Comparison of ENCODE assay signal across 8 cellular contexts in the genomic region with DNA sequence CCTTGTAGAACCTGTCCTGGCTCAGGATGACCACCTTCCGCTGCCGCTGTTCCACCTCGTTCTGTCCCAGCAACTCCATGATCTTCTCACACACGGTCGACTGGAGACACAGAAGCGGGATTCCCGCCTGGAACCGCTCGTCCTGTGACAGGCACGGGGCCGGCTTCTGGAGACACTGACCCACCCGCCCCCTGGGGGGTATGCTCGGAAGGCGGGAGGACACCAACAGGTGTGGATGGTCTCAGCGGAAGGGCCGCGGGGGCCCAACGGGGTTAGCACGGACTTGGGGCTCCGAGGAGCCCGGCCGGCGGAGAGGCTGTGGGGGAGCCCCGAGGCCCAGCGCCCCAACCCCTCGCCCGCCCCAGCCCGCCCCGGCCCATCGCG. TPM values are rescaled to one million over a fixed set of nuclear protein-coding genes. Genes with fewer than 3 reads are reported as not detected.
DNase-seq lines count a peak whose midpoint lies in the region; ATAC-seq, FAIRE-seq and TF ChIP-seq lines count a peak whose summit lies in the region.

No MANE protein-coding gene starts in this region.

- intact Hi-C loops in breast epithelium (cut with DNase I; ENCODE audit: low total_unique reads): no loop called here
- intact Hi-C loops in HepG2 (cut with micrococcal nuclease; ENCODE audit: unreplicated experiment): no loop called here
- intact Hi-C loops in testis (cut with DNase I; ENCODE audit: low total_unique reads): no loop called here

- in situ Hi-C loops in HepG2 (cut with HindIII; ENCODE audit: extremely low pct_ligation_motif_present, low pct_unique_long_range_greater_than_20kb): no loop called here

- TF ChIP-seq RAD21 in HepG2 (CRISPR knock-in tag; IDR thresholded peaks at IDR 0.05): no peak

- DNase-seq in stimulated activated CD4-positive, alpha-beta T cell treated with anti-CD3 and anti-CD28 coated beads, Interleukin-1b, Interleukin-23, amount 100 ng/mL, for 48 hours: peak; percentile 20
- DNase-seq in stimulated activated CD4-positive, alpha-beta T cell treated with anti-CD3 and anti-CD28 coated beads, Interleukin-2, amount 100 ng/mL, for 48 hours: no peak
- DNase-seq in NCI-H510A treated with DMSO at 0.1 percent for 48 hours (lab: John Stamatoyannopoulos, UW) (peak; percentile 33), breast epithelium (ENCODE audit: low spot score in 2 of 2) (peak in 1 of 2 donors; percentile 41), HepG2 (ENCODE audit: low spot score) (peak; percentile 24), testis (peak; percentile 71), A172 (ENCODE audit: low spot score) (no peak)

- H3K27me3 ChIP-seq in breast epithelium (no peaks in the 10 kb centered on the region), HepG2 (ENCODE audit: control insufficient read depth in 1 of 2, insufficient read depth in 2 of 2, low read length in 2 of 2) (peaks cover 1 to 17% of the 10 kb centered on the region in 2 experiments; a peak in 3 of 5 replicates), testis (no peaks in the 10 kb centered on the region)

- no peak for TF ChIP-seq CTCF in breast epithelium (IDR thresholded peaks at IDR 0.05)
- TF ChIP-seq CTCF in HepG2 (CRISPR knock-in tag; IDR thresholded peaks at IDR 0.05): no peak
- peak in 1 of 3 experiments; percentile 17 for TF ChIP-seq CTCF in testis (IDR thresholded peaks at IDR 0.05)

- peaks cover 6% of the 10 kb centered on the region for H3K79me2 ChIP-seq in HepG2 (ENCODE audit: insufficient read depth, low read length)

- FAIRE-seq in HepG2 (lab: Jason Lieb, UNC): peak; percentile 26

- H3K4me3 ChIP-seq in breast epithelium: peak overlapping the region; percentile 96 to 100 (median 99)
- peak overlapping the region; percentile 52 to 87 (median 78) for H3K4me3 ChIP-seq in HepG2 (replicated peaks in 1 of 3; ENCODE audit: insufficient read depth in 1 of 3, low read depth in 2 of 3, low read length in 3 of 3)
- peak overlapping the region; percentile 85 to 91 for H3K4me3 ChIP-seq in testis

- no peaks in the 10 kb centered on the region for H4K20me1 ChIP-seq in HepG2 (ENCODE audit: insufficient read depth, low read length)

- TF ChIP-seq POLR2A in breast epithelium (IDR thresholded peaks at IDR 0.05) (no peak), HepG2 (IDR thresholded peaks at IDR 0.05; ENCODE audit: insufficient read depth in 1 of 2, low read depth in 2 of 2, low read length in 2 of 2) (no peak), testis (IDR thresholded peaks at IDR 0.05) (no peak)

- H3K4me1 ChIP-seq in breast epithelium (peaks cover 9 to 10% of the 10 kb centered on the region in 2 donors), HepG2 (ENCODE audit: insufficient read depth, low read length) (peaks cover 23% of the 10 kb centered on the region), testis (peaks cover 8% of the 10 kb centered on the region)

- CTCF ChIA-PET in HepG2 (lab: Yijun Ruan, JAX; ENCODE audit: low intra/inter-chr PET ratio, low total read pairs): no interaction called here

- BruUV-seq in HepG2 (replicated peaks; lab: Mats Ljungman, UMichigan): no TSS peak

- POLR2A ChIA-PET in HepG2 (lab: Yijun Ruan, JAX): no interaction called here

- H3K36me3 ChIP-seq in breast epithelium (no peaks in the 10 kb centered on the region), HepG2 (replicated peaks in 1 of 2; ENCODE audit: control insufficient read depth in 1 of 2, insufficient read depth in 2 of 2, low read length in 2 of 2) (peaks cover 6 to 26% of the 10 kb centered on the region in 2 experiments; a peak in 4 of 5 replicates), testis (ENCODE audit: low read depth, missing control alignments) (no peaks in the 10 kb centered on the region)

- no peak overlapping the region for H2AFZ ChIP-seq in HepG2 (ENCODE audit: low read length)

- peak overlapping the region; percentile 76 for H3K9ac ChIP-seq in HepG2 (ENCODE audit: insufficient read depth, low read depth, low read length)

- peak overlapping the region; percentile 98 for H3K4me2 ChIP-seq in HepG2 (ENCODE audit: low read depth, low read length)

- WGBS in HepG2 (ENCODE audit: low lambda C conversion rate): 3% methylated on average over 5 of the region's 31 CpGs
- 1% methylated on average over 14 of the region's 31 CpGs; no CpG with 5 or more reads in 1 of the 2 donors for WGBS in testis, 2 donors

- H3K9me3 ChIP-seq in breast epithelium (no peaks in the 10 kb centered on the region), HepG2 (ENCODE audit: low read length) (no peaks in the 10 kb centered on the region), testis (no peaks in the 10 kb centered on the region)

- ATAC-seq in HG02623 (IDR thresholded peaks at IDR 0.05; ENCODE audit: unreplicated experiment) (peak; percentile 19), HepG2 (peak; percentile 64)

- H3K27ac ChIP-seq in breast epithelium (peak overlapping the region; percentile 63 to 73), HepG2 (ENCODE audit: extremely low read length, insufficient read depth, low read length) (peak overlapping the region; percentile 42), testis (peak overlapping the region in 1 of 2 donors; percentile 36)

- TF ChIP-seq EP300 in HepG2 (IDR thresholded peaks at IDR 0.05; ENCODE audit: low read depth in 2 of 2, low read length in 2 of 2) (no peak), HepG2 (CRISPR knock-in tag; IDR thresholded peaks at IDR 0.05; ENCODE audit: borderline replicate concordance) (no peak)

RNA-seq across cellular contexts. Expression of gene UCK1, which starts 0.5 kb away (rescaled TPM):
- total RNA-seq in breast epithelium: 10 to 100 TPM; 33.4 to 61.0 (median 37.7) TPM
- 24.1 and 25.3 TPM in 2 replicates for total RNA-seq in HepG2 (2016; rRNA removed; fragmentation: Illumina TruSeq; extraction: Trizol)
- total RNA-seq in HepG2 (2016; cell fraction: cytosol; rRNA removed; fragmentation: Illumina TruSeq; extraction: Trizol; ENCODE audit: low read depth): 15.3 and 19.7 TPM in 2 replicates
- total RNA-seq in HepG2 (2016; cell fraction: insoluble cytoplasmic fraction; rRNA removed; fragmentation: Illumina TruSeq; extraction: Trizol): 23.3 and 24.1 TPM in 2 replicates
- total RNA-seq in HepG2 (2016; cell fraction: membrane; rRNA removed; fragmentation: Illumina TruSeq; extraction: Trizol): 33.2 and 36.4 TPM in 2 replicates
- 15.4 and 16.5 TPM in 2 replicates for total RNA-seq in HepG2 (2016; cell fraction: nucleus; rRNA removed; fragmentation: Illumina TruSeq; extraction: Trizol)
- polyA plus RNA-seq in HepG2 (2011; rRNA removed): 11.0 and 15.3 TPM in 2 replicates
- 14.5 and 15.9 TPM in 2 replicates for polyA plus RNA-seq in HepG2 (2011; cell fraction: cytosol; rRNA removed)
- 23.4 and 24.9 TPM in 2 replicates for polyA plus RNA-seq in HepG2 (2011; cell fraction: nucleus; rRNA removed)
- polyA plus RNA-seq in HepG2 (2012): 12.9 and 14.6 TPM in 2 replicates
- polyA plus RNA-seq in HepG2 (2016; cell fraction: cytosol; fragmentation: Illumina TruSeq; extraction: Trizol; ENCODE audit: low read depth): 19.2 and 25.0 TPM in 2 replicates
- 27.5 and 27.7 TPM in 2 replicates for polyA plus RNA-seq in HepG2 (2016; cell fraction: insoluble cytoplasmic fraction; fragmentation: Illumina TruSeq; extraction: Trizol; ENCODE audit: low read depth)
- polyA plus RNA-seq in HepG2 (2016; cell fraction: membrane; fragmentation: Illumina TruSeq; extraction: Trizol; ENCODE audit: low read depth): 32.5 and 35.5 TPM in 2 replicates
- polyA plus RNA-seq in HepG2 (2016; cell fraction: nucleus; fragmentation: Illumina TruSeq; extraction: Trizol; ENCODE audit: insufficient read depth, low read depth): 32.5 and 35.4 TPM in 2 replicates
- 11.4 and 48.7 TPM in 2 replicates for polyA minus RNA-seq in HepG2 (2011; rRNA and poly(A)+ RNA removed; ENCODE audit: low replicate concordance)
- 6.5 and 6.8 TPM in 2 replicates for polyA minus RNA-seq in HepG2 (2011; cell fraction: cytosol; rRNA and poly(A)+ RNA removed)
- polyA minus RNA-seq in HepG2 (2011; cell fraction: nucleus; rRNA and poly(A)+ RNA removed): 8.3 and 8.5 TPM in 2 replicates
- 10 to 100 TPM; 34.3 to 49.9 TPM for total RNA-seq in testis
- 41.1 TPM for polyA plus RNA-seq in testis (ENCODE audit: insufficient read depth, low read depth, low replicate concordance)
- 11.2 and 15.9 TPM in 2 replicates for total RNA-seq in A172 (2014; rRNA removed; shearing (Covaris generic))

RNA-seq across cellular contexts. Expression of gene PRRT1B, which starts 14.8 kb away (rescaled TPM):
- total RNA-seq in breast epithelium (under 1 TPM in 1 of 3 donors, not detected in 2; 0.33 TPM), HepG2 (2016; rRNA removed; fragmentation: Illumina TruSeq; extraction: Trizol) (not detected in 2 replicates), testis (under 1 TPM in 1 of 2 donors, not detected in 1; 0.47 TPM)
- not detected in 2 replicates for total RNA-seq in HepG2 (2016; cell fraction: cytosol; rRNA removed; fragmentation: Illumina TruSeq; extraction: Trizol; ENCODE audit: low read depth)
- total RNA-seq in HepG2 (2016; cell fraction: insoluble cytoplasmic fraction; rRNA removed; fragmentation: Illumina TruSeq; extraction: Trizol): not detected in 2 replicates
- total RNA-seq in HepG2 (2016; cell fraction: membrane; rRNA removed; fragmentation: Illumina TruSeq; extraction: Trizol): not detected in 2 replicates
- not detected in 2 replicates for total RNA-seq in HepG2 (2016; cell fraction: nucleus; rRNA removed; fragmentation: Illumina TruSeq; extraction: Trizol)
- polyA plus RNA-seq in HepG2 (2011; rRNA removed) (not detected in 2 replicates), testis (ENCODE audit: insufficient read depth, low read depth, low replicate concordance) (not detected)
- not detected in 2 replicates for polyA plus RNA-seq in HepG2 (2011; cell fraction: cytosol; rRNA removed)
- not detected in 2 replicates for polyA plus RNA-seq in HepG2 (2011; cell fraction: nucleus; rRNA removed)
- polyA plus RNA-seq in HepG2 (2012): not detected in 2 replicates
- not detected in 2 replicates for polyA plus RNA-seq in HepG2 (2016; cell fraction: cytosol; fragmentation: Illumina TruSeq; extraction: Trizol; ENCODE audit: low read depth)
- not detected in 2 replicates for polyA plus RNA-seq in HepG2 (2016; cell fraction: insoluble cytoplasmic fraction; fragmentation: Illumina TruSeq; extraction: Trizol; ENCODE audit: low read depth)
- not detected in 2 replicates for polyA plus RNA-seq in HepG2 (2016; cell fraction: membrane; fragmentation: Illumina TruSeq; extraction: Trizol; ENCODE audit: low read depth)
- polyA plus RNA-seq in HepG2 (2016; cell fraction: nucleus; fragmentation: Illumina TruSeq; extraction: Trizol; ENCODE audit: insufficient read depth, low read depth): not detected in 2 replicates
- not detected in 2 replicates for polyA minus RNA-seq in HepG2 (2011; rRNA and poly(A)+ RNA removed; ENCODE audit: low replicate concordance)
- not detected in 2 replicates for polyA minus RNA-seq in HepG2 (2011; cell fraction: cytosol; rRNA and poly(A)+ RNA removed)
- not detected in 2 replicates for polyA minus RNA-seq in HepG2 (2011; cell fraction: nucleus; rRNA and poly(A)+ RNA removed)
- total RNA-seq in A172 (2014; rRNA removed; shearing (Covaris generic)): not detected in 2 replicates

RNA-seq across cellular contexts. Expression of gene POMT1, which starts 27.8 kb away (rescaled TPM):
- total RNA-seq in breast epithelium: 10 to 100 TPM; 26.5 to 45.7 (median 26.6) TPM
- total RNA-seq in HepG2 (2016; rRNA removed; fragmentation: Illumina TruSeq; extraction: Trizol): 6.3 and 21.6 TPM in 2 replicates
- 5.0 and 6.5 TPM in 2 replicates for total RNA-seq in HepG2 (2016; cell fraction: cytosol; rRNA removed; fragmentation: Illumina TruSeq; extraction: Trizol; ENCODE audit: low read depth)
- total RNA-seq in HepG2 (2016; cell fraction: insoluble cytoplasmic fraction; rRNA removed; fragmentation: Illumina TruSeq; extraction: Trizol): 5.8 and 22.8 TPM in 2 replicates
- total RNA-seq in HepG2 (2016; cell fraction: membrane; rRNA removed; fragmentation: Illumina TruSeq; extraction: Trizol): 5.6 and 5.9 TPM in 2 replicates
- total RNA-seq in HepG2 (2016; cell fraction: nucleus; rRNA removed; fragmentation: Illumina TruSeq; extraction: Trizol): 28.2 and 33.1 TPM in 2 replicates
- 22.7 and 27.1 TPM in 2 replicates for polyA plus RNA-seq in HepG2 (2011; rRNA removed)
- 9.8 and 11.4 TPM in 2 replicates for polyA plus RNA-seq in HepG2 (2011; cell fraction: cytosol; rRNA removed)
- 211 and 287 TPM in 2 replicates for polyA plus RNA-seq in HepG2 (2011; cell fraction: nucleus; rRNA removed)
- 17.9 and 24.4 TPM in 2 replicates for polyA plus RNA-seq in HepG2 (2012)
- 1.9 and 2.4 TPM in 2 replicates for polyA plus RNA-seq in HepG2 (2016; cell fraction: cytosol; fragmentation: Illumina TruSeq; extraction: Trizol; ENCODE audit: low read depth)
- polyA plus RNA-seq in HepG2 (2016; cell fraction: insoluble cytoplasmic fraction; fragmentation: Illumina TruSeq; extraction: Trizol; ENCODE audit: low read depth): 5.5 and 6.3 TPM in 2 replicates
- polyA plus RNA-seq in HepG2 (2016; cell fraction: membrane; fragmentation: Illumina TruSeq; extraction: Trizol; ENCODE audit: low read depth): 2.9 and 3.8 TPM in 2 replicates
- 70.0 and 76.8 TPM in 2 replicates for polyA plus RNA-seq in HepG2 (2016; cell fraction: nucleus; fragmentation: Illumina TruSeq; extraction: Trizol; ENCODE audit: insufficient read depth, low read depth)
- 18.6 and 32.0 TPM in 2 replicates for polyA minus RNA-seq in HepG2 (2011; rRNA and poly(A)+ RNA removed; ENCODE audit: low replicate concordance)
- polyA minus RNA-seq in HepG2 (2011; cell fraction: cytosol; rRNA and poly(A)+ RNA removed): 4.6 and 4.7 TPM in 2 replicates
- polyA minus RNA-seq in HepG2 (2011; cell fraction: nucleus; rRNA and poly(A)+ RNA removed): 15.3 and 23.9 TPM in 2 replicates
- total RNA-seq in testis: 100 to 1,000 TPM in 1 of 2 donors, 10 to 100 TPM in 1; 99.7 to 117 TPM
- polyA plus RNA-seq in testis (ENCODE audit: insufficient read depth, low read depth, low replicate concordance): 118 TPM
- 22.0 and 26.4 TPM in 2 replicates for total RNA-seq in A172 (2014; rRNA removed; shearing (Covaris generic))

Comparison
In these comparisons a context has a peak if more than half of its experiments do, and no peak if none do; other contexts are left out.
1. DNase-seq: peak in stimulated activated CD4-positive, alpha-beta T cell treated with anti-CD3 and anti-CD28 coated beads, Interleukin-1b, Interleukin-23, amount 100 ng/mL, for 48 hours (single experiment), NCI-H510A treated with DMSO at 0.1 percent for 48 hours (single experiment), HepG2 (single experiment) and testis (single experiment); none in stimulated activated CD4-positive, alpha-beta T cell treated with anti-CD3 and anti-CD28 coated beads, Interleukin-2, amount 100 ng/mL, for 48 hours (0 of 2) and A172 (single experiment).
2. Peak in every context shown above with its lines, with median percentiles within 50 percentile points of each other: H3K4me3 ChIP-seq.